19 cellular contexts compared by ENCODE assay signal in genomic region chr2:168596881-168597280, GRCh38.
DNase-seq lines count a peak whose midpoint lies in the region; ATAC-seq and TF ChIP-seq lines count a peak whose summit lies in the region.
"Had no signal": no experiment of that assay in that cellular context is flagged by ENCODE, and none has a peak within 500 bp of the region (broad histone marks: within the 10 kb centered on the region; RNA-seq: fewer than 3 reads in every experiment).

No MANE protein-coding gene starts in this region.

- ATAC-seq in RWPE2 (ENCODE audit: low read depth) (peak; percentile 61; the same call in 1 of the 3 replicates), right cardiac atrium (no peak)
- ATAC-seq: WTC11 had no signal

- H3K9me3 ChIP-seq in RWPE2 (ENCODE audit: severe bottlenecking) (no peaks in the 10 kb centered on the region), right cardiac atrium (ENCODE audit: control insufficient read depth, low read length) (no peaks in the 10 kb centered on the region)
- H3K9me3 ChIP-seq: esophagus squamous epithelium, tibial artery had no signal

- intact Hi-C loops in right cardiac atrium (cut with DNase I): no loop called here

- TF ChIP-seq CTCF in RWPE2 (IDR thresholded peaks at IDR 0.05; ENCODE audit: poor library complexity, severe bottlenecking): no peak

- H3K27me3 ChIP-seq in RWPE2 (ENCODE audit: insufficient read depth, poor library complexity, severe bottlenecking) (no peaks in the 10 kb centered on the region), right cardiac atrium (ENCODE audit: control insufficient read depth, insufficient read depth) (no peaks in the 10 kb centered on the region)
- H3K27me3 ChIP-seq: esophagus squamous epithelium, tibial artery had no signal

- H3K4me3 ChIP-seq in RWPE2 (ENCODE audit: severe bottlenecking) (no peak overlapping the region), right cardiac atrium (ENCODE audit: low read length) (no peak overlapping the region)
- H3K4me3 ChIP-seq: esophagus squamous epithelium, tibial artery had no signal

- DNase-seq in DMS53 (lab: John Stamatoyannopoulos, UW) (peak; percentile 26), DMS53 treated with DMSO at 0.1 percent for 48 hours (lab: John Stamatoyannopoulos, UW; ENCODE audit: unreplicated experiment) (no peak), ELR (ENCODE audit: low read depth) (peak; percentile 60), RWPE2 (ENCODE audit: low spot score) (no peak), iris pigment epithelial cell (ENCODE audit: low read depth) (peak; percentile 23), NCI-H526 treated with DMSO at 0.1 percent for 48 hours (lab: John Stamatoyannopoulos, UW) (no peak), right cardiac atrium (no peak)
- no peak for DNase-seq in central memory CD4-positive, alpha-beta T cell
- DNase-seq: activated CD4-positive, alpha-beta T cell treated with anti-CD3 and anti-CD28 coated beads, Interleukin-2, amount 50 U/mL, for 4 hours; effector CD8-positive, alpha-beta T cell; esophagus squamous epithelium; NCI-H1436; NCI-H510A treated with DMSO at 0.1 percent for 48 hours; small intestine; stimulated activated naive CD4-positive, alpha-beta T cell; T-helper 9 cell; tibial artery had no signal

- WGBS in right cardiac atrium: 92% methylated on average over 3 of the region's 3 CpGs

- peaks cover 12% of the 10 kb centered on the region for H3K4me1 ChIP-seq in RWPE2 (ENCODE audit: insufficient read depth, poor library complexity, severe bottlenecking)
- H3K4me1 ChIP-seq in right cardiac atrium (ENCODE audit: control insufficient read depth, insufficient read depth, low read length): peaks cover 4% of the 10 kb centered on the region
- H3K4me1 ChIP-seq: tibial artery had no signal

- H3K36me3 ChIP-seq in RWPE2 (ENCODE audit: low read depth): no peaks in the 10 kb centered on the region
- H3K36me3 ChIP-seq: esophagus squamous epithelium, tibial artery had no signal

- no peak overlapping the region for H3K27ac ChIP-seq in RWPE2 (ENCODE audit: poor library complexity, severe bottlenecking)
- H3K27ac ChIP-seq in right cardiac atrium (ENCODE audit: low read length): no peak overlapping the region
- H3K27ac ChIP-seq: 22Rv1, esophagus squamous epithelium, tibial artery had no signal

Comparison
In these comparisons a context has a peak if more than half of its experiments do, and no peak if none do; other contexts are left out.
1. DNase-seq: peak in DMS53 (single experiment), ELR (single experiment) and iris pigment epithelial cell (single experiment); none in DMS53 treated with DMSO at 0.1 percent for 48 hours (single experiment), RWPE2 (single experiment), NCI-H526 treated with DMSO at 0.1 percent for 48 hours (single experiment), right cardiac atrium (0 of 3) and central memory CD4-positive, alpha-beta T cell (single experiment).